10 cellular contexts compared by ENCODE assay signal in the genomic region with DNA sequence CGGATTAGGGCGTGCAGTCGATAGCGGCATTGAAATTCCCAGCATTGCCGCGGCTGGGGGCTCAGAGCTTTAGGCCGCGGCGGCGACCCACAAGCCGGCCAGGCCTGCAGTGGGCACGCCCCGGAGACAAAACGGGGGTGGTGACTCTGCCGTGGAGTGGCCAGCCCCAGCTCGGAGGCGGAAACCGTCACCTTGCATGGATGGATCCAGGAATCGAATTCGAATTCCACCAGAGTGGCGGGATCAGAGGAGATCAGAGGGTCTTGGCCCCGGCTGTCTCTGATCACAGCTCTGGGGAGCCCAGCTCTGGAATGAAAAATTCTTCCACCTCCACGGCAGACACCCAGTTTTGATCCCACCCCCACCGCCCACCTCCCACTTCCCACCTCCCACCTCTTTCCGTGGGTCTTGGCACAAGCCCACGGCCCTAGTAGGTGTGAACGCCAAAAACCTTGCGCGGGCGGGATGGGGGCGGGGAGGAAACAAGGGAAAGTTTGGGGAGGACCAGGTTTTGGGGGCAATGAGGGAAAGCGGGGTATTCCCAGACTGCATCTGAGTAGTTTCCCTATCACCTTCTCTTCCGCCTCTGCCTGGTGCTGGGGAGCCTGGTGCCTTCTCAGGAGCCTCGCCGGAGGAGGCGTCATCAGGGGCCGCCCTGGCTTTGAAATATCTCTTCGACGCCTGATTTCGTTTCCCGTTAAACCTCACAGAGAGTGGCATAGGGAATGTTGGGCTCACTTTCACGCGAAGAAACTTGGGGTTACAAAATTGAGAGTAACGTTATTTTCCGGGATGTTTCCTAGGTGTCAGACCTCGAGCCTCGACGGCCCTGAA. TPM values are rescaled to one million over a fixed set of nuclear protein-coding genes. Genes with fewer than 3 reads are reported as not detected.
DNase-seq lines count a peak whose midpoint lies in the region; ATAC-seq and TF ChIP-seq lines count a peak whose summit lies in the region.
"Had no signal": no experiment of that assay in that cellular context is flagged by ENCODE, and none has a peak within 500 bp of the region (broad histone marks: within the 10 kb centered on the region; RNA-seq: fewer than 3 reads in every experiment).

No MANE protein-coding gene starts in this region.

- H3K27ac ChIP-seq in C4-2B (peak overlapping the region; percentile 87), Panc1 (ENCODE audit: low read length) (peak overlapping the region; percentile 57; the same call in 1 of the 2 replicates), parathyroid adenoma (no peak overlapping the region), gastroesophageal sphincter (no peak overlapping the region)

- no peaks in the 10 kb centered on the region for H3K79me2 ChIP-seq in parathyroid adenoma

- H3K4me3 ChIP-seq in Panc1 (ENCODE audit: low read depth in 2 of 2, low read length in 2 of 2): peak overlapping the region; percentile 62 to 64
- H3K4me3 ChIP-seq in fibroblast of the aortic adventitia (ENCODE audit: low read depth, low read length): peak overlapping the region; percentile 68
- peak overlapping the region; percentile 65 for H3K4me3 ChIP-seq in parathyroid adenoma (ENCODE audit: low read depth, low read length)
- peak overlapping the region in 1 of 2 donors; percentile 55 for H3K4me3 ChIP-seq in gastroesophageal sphincter

- intact Hi-C loops in Panc1 (cut with micrococcal nuclease; ENCODE audit: unreplicated experiment): loop anchor here (2.0 to 10.0 kb wide), 3 partner anchors 167 to 643 kb away; partner anchors contain the start of gene IRX5

- 0% methylated on average over 3 to 6 of the region's 48 CpGs for WGBS in gastroesophageal sphincter (ENCODE audit: low coverage in 1 of 2), 2 donors

- no peaks in the 10 kb centered on the region for H3K9me3 ChIP-seq in Panc1 (ENCODE audit: control insufficient read depth, insufficient read depth, low read depth, low read length)
- no peaks in the 10 kb centered on the region for H3K9me3 ChIP-seq in parathyroid adenoma (ENCODE audit: control insufficient read depth, low read length)
- no peaks in the 10 kb centered on the region for H3K9me3 ChIP-seq in gastroesophageal sphincter

- H3K4me1 ChIP-seq in Panc1 (ENCODE audit: control insufficient read depth, insufficient read depth, low read length) (peaks cover 3% of the 10 kb centered on the region), parathyroid adenoma (no peaks in the 10 kb centered on the region), gastroesophageal sphincter (peaks cover 0 to 72% (median 26%) of the 10 kb centered on the region in 3 donors)

- H2AFZ ChIP-seq in parathyroid adenoma: peak overlapping the region; percentile 68

- no peak overlapping the region for H3K9ac ChIP-seq in parathyroid adenoma

- no peak for TF ChIP-seq CTCF in C4-2B (conservative IDR thresholded peaks at IDR 0.05)
- no peak for TF ChIP-seq CTCF in Panc1 (IDR thresholded peaks at IDR 0.05)
- TF ChIP-seq CTCF in fibroblast of the aortic adventitia (IDR thresholded peaks at IDR 0.05; ENCODE audit: insufficient read depth, low read length): no peak
- no peak for TF ChIP-seq CTCF in parathyroid adenoma (IDR thresholded peaks at IDR 0.05)
- no peak for TF ChIP-seq CTCF in gastroesophageal sphincter (IDR thresholded peaks at IDR 0.05)

- ATAC-seq in Panc1 (no peak), gastroesophageal sphincter (no peak), GM19035 (IDR thresholded peaks at IDR 0.05; ENCODE audit: unreplicated experiment) (no peak), HG02759 (IDR thresholded peaks at IDR 0.05; ENCODE audit: unreplicated experiment) (no peak)

- no peak for TF ChIP-seq EP300 in gastroesophageal sphincter (IDR thresholded peaks at IDR 0.05)

- DNase-seq in Panc1 (ENCODE audit: low read depth, low spot score): no peak
- DNase-seq in fibroblast of the aortic adventitia (ENCODE audit: low read depth): no peak
- no peak for DNase-seq in GM03348 (ENCODE audit: low spot score)
- DNase-seq: islet precursor cell had no signal

- CTCF ChIA-PET in Panc1 (lab: Charles Lee): no interaction called here

- TF ChIP-seq POLR2A in gastroesophageal sphincter (IDR thresholded peaks at IDR 0.05): no peak

- H3K4me2 ChIP-seq in parathyroid adenoma (ENCODE audit: low read length): peak overlapping the region; percentile 75

- POLR2A ChIA-PET in Panc1 (lab: Charles Lee): no interaction called here

- in situ Hi-C loops in Panc1 (cut with HindIII; ENCODE audit: low pct_unique_long_range_greater_than_20kb, low sequenced_read_pairs): no loop called here

- H3K27me3 ChIP-seq in Panc1 (ENCODE audit: control insufficient read depth, insufficient read depth, low read length): no peaks in the 10 kb centered on the region
- H3K27me3 ChIP-seq in parathyroid adenoma (ENCODE audit: control insufficient read depth, insufficient read depth, low read length): no peaks in the 10 kb centered on the region
- H3K27me3 ChIP-seq in gastroesophageal sphincter: peaks cover 100% of the 10 kb centered on the region

- BruUV-seq in Panc1 (replicated peaks; lab: Mats Ljungman, UMichigan): no TSS peak

- no peaks in the 10 kb centered on the region for H3K36me3 ChIP-seq in Panc1 (ENCODE audit: control insufficient read depth, insufficient read depth, low read length)
- no peaks in the 10 kb centered on the region for H3K36me3 ChIP-seq in parathyroid adenoma (ENCODE audit: control insufficient read depth, insufficient read depth, low read length)
- no peaks in the 10 kb centered on the region for H3K36me3 ChIP-seq in gastroesophageal sphincter

RNA-seq across cellular contexts. Expression of gene IRX3, which starts 1.4 kb away (rescaled TPM):
- 7.0 TPM for total RNA-seq in Panc1 (2021; ENCODE audit: unreplicated experiment)
- polyA plus RNA-seq in Panc1 (2012; ENCODE audit: insufficient read length): 6.5 TPM
- total RNA-seq in fibroblast of the aortic adventitia (ENCODE audit: low replicate concordance): 0.09 and 1.8 TPM in 2 replicates
- 1 to 10 TPM in 1 of 4 donors, under 1 TPM in 2, not detected in 1; 0.77 to 3.2 (median 0.94) TPM for total RNA-seq in gastroesophageal sphincter
- polyA plus RNA-seq: IgD-negative memory B cell had no signal

Comparison
In these comparisons a context has a peak if more than half of its experiments do, and no peak if none do; other contexts are left out.
1. H3K27ac ChIP-seq: peak in C4-2B (single experiment) and Panc1 (single experiment); none in parathyroid adenoma (single experiment) and gastroesophageal sphincter (0 of 4).